Comparison of ENCODE assay signal across 1 cellular context in the genomic region with DNA sequence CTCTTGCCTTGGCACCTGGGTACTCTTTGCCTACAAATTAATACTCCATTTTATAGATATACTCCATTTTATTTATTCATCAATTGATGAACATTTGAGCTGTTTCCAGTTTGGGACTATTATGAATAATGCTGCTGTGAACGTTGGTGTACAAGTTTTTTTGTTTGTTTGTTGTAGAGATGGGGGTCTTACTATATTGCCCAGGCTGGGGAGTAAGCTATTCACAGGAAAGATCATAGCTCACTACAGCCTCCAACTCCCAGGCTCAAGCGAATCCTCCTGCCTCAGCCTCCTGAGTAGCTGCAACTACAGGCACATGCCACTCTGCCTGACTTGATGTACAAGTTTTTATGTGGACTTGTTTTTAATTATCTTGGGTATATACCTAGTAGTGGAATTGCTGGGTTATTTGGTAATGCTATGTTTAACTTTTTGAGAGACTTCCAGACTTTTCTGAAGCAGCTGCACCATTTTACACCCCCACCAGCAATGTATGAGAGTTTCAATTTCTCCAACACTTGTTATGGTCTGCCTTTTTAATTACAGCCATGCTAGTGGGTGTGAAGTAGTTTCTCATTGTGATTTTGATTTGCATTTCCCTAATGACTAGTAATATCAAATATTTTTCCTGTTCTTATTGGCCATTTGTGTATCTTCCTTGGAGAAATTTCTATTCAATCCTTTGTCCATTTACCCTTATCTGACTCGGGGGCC.
TF ChIP-seq lines count a peak whose summit lies in the region.

No MANE protein-coding gene starts in this region.

TF ChIP-seq in HEK293, 187 proteins besides CTCF, POLR2A, EP300 and RAD21 (continued from another document):
- TF ChIP-seq WT1 (tag by site-specific recombination; IDR thresholded peaks at IDR 0.05) (no peak), ZNF423 (tag by site-specific recombination; IDR thresholded peaks at IDR 0.05) (no peak), ZNF707 (tag by site-specific recombination; IDR thresholded peaks at IDR 0.05) (no peak)
